Comparison of ENCODE assay signal across 10 cellular contexts in the genomic region with DNA sequence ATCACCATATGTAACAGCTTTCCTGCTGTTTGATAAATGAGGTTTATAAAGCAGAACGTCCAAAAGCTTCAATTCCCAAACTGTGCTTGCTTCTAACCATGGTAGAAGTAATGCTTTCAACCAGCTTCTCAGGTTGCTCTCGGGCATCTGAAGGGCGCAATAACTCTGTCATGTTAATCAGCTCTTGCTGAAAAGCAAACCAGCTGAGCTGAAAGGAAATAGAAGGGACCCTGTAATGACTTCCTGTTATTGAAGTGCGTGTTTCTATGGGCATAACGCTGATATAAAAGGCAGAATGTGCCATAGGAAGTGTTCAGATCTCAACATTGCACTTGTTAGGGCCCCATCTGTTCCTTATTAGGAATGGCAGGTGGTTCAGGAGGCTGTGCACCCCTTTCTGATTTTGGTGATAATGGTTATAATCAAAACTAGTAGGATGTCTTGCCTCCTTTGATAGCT. TPM values are rescaled to one million over a fixed set of nuclear protein-coding genes. Genes with fewer than 3 reads are reported as not detected.
DNase-seq lines count a peak whose midpoint lies in the region; ATAC-seq, FAIRE-seq and TF ChIP-seq lines count a peak whose summit lies in the region.
"Had no signal": no experiment of that assay in that cellular context is flagged by ENCODE, and none has a peak within 500 bp of the region (broad histone marks: within the 10 kb centered on the region; RNA-seq: fewer than 3 reads in every experiment).

No MANE protein-coding gene starts in this region.

- peaks cover 36% of the 10 kb centered on the region for H3K4me1 ChIP-seq in SJSA1 (replicated peaks)
- peaks cover 14% of the 10 kb centered on the region for H3K4me1 ChIP-seq in SJCRH30
- H3K4me1 ChIP-seq in osteoblast (ENCODE audit: insufficient read depth, low read length): peaks cover 48% of the 10 kb centered on the region

- ATAC-seq in HG03432 (IDR thresholded peaks at IDR 0.05; ENCODE audit: unreplicated experiment): peak; percentile 39
- ATAC-seq in GM21529 (IDR thresholded peaks at IDR 0.05; ENCODE audit: unreplicated experiment): no peak
- ATAC-seq: Panc1 had no signal

- H3K27me3 ChIP-seq in SJSA1 (replicated peaks) (no peaks in the 10 kb centered on the region), SJCRH30 (no peaks in the 10 kb centered on the region), osteoblast (ENCODE audit: insufficient read depth, low read length) (no peaks in the 10 kb centered on the region)

- H3K79me2 ChIP-seq in osteoblast (ENCODE audit: insufficient read depth, low read length): peaks cover 9% of the 10 kb centered on the region

- no peak overlapping the region for H2AFZ ChIP-seq in osteoblast (ENCODE audit: low read length)

- H4K20me1 ChIP-seq in osteoblast (ENCODE audit: insufficient read depth, low read length): no peaks in the 10 kb centered on the region

- TF ChIP-seq CTCF in osteoblast (IDR thresholded peaks at IDR 0.05; ENCODE audit: extremely low read depth, low read depth, low read length): no peak

- H3K4me2 ChIP-seq in osteoblast (ENCODE audit: insufficient read depth, low read length): no peak overlapping the region

- no peak for DNase-seq in GM19239 (ENCODE audit: insufficient read length, low spot score)
- no peak for DNase-seq in SJSA1 (ENCODE audit: low read depth in 1 of 2, low spot score in 2 of 2)
- peak; percentile 39 for DNase-seq in effector CD4-positive, alpha-beta T cell
- DNase-seq in renal cortical epithelial cell (ENCODE audit: low read depth): peak; percentile 72
- no peak for DNase-seq in SJCRH30
- DNase-seq in osteoblast (ENCODE audit: insufficient read length, low spot score, missing footprints): no peak
- DNase-seq: left cardiac atrium had no signal

- H3K36me3 ChIP-seq in SJSA1 (peaks cover 7% of the 10 kb centered on the region; the same call in 1 of the 2 replicates), SJCRH30 (peaks cover 10% of the 10 kb centered on the region), osteoblast (ENCODE audit: insufficient read depth, low read length) (no peaks in the 10 kb centered on the region)

- H3K27ac ChIP-seq in SJSA1 (peak overlapping the region; percentile 80), SJCRH30 (no peak overlapping the region), osteoblast (ENCODE audit: low read depth, low read length) (no peak overlapping the region)

- FAIRE-seq in GM19239 (lab: Jason Lieb, UNC): peak; percentile 94

- H3K4me3 ChIP-seq in SJSA1 (no peak overlapping the region), SJCRH30 (no peak overlapping the region), osteoblast (ENCODE audit: insufficient read depth, low read length) (no peak overlapping the region)

- H3K9me3 ChIP-seq in SJSA1 (replicated peaks): no peaks in the 10 kb centered on the region
- no peaks in the 10 kb centered on the region for H3K9me3 ChIP-seq in SJCRH30 (replicated peaks)
- H3K9me3 ChIP-seq in osteoblast (ENCODE audit: low read depth, low read length): no peaks in the 10 kb centered on the region

RNA-seq across cellular contexts. Expression of gene HERC3, which starts 21.2 kb away (rescaled TPM):
- 6.1 and 10.2 TPM in 2 replicates for total RNA-seq in SJSA1 (2014; rRNA removed; shearing (Covaris generic))
- total RNA-seq in renal cortical epithelial cell: 9.0 and 22.0 TPM in 2 replicates
- 29.7 and 31.8 TPM in 2 replicates for total RNA-seq in SJCRH30 (2014; rRNA removed; shearing (Covaris generic))
- 15.6 and 15.9 TPM in 2 replicates for total RNA-seq in osteoblast

Comparison
In these comparisons a context has a peak if more than half of its experiments do, and no peak if none do; other contexts are left out.
1. DNase-seq: peak in effector CD4-positive, alpha-beta T cell (single experiment) and renal cortical epithelial cell (single experiment); none in GM19239 (single experiment), SJSA1 (0 of 2), SJCRH30 (0 of 2) and osteoblast (single experiment).